21 cellular contexts compared by ENCODE assay signal in the genomic region with DNA sequence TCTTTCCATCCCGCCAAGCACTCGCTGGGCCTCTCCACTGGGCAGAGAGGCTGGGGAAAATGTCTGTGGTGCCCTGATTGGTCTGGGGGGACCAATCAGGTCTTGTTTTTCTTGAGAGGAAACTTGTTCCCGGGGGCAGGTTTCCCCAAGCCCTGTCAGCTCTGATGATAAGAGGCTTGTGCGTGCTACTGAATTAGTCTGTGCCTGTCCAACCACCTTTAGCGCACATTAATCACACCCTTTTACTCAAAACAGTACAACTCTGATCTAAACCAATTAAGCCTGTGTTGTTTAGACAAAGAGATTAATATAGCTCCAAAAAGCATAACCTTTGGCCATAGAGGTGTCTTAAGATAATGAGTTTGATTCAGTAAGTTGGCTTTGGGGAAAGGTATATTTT.
A peak's percentile ranks its signal among the peaks of the same experiment; 100 is the strongest.
DNase-seq lines count a peak whose midpoint lies in the region; ATAC-seq and TF ChIP-seq lines count a peak whose summit lies in the region.
"Had no signal": no experiment of that assay in that cellular context is flagged by ENCODE, and none has a peak within 500 bp of the region (broad histone marks: within the 10 kb centered on the region; RNA-seq: fewer than 3 reads in every experiment).

No MANE protein-coding gene starts in this region.

- peaks cover 62% of the 10 kb centered on the region for H3K4me1 Mint-ChIP-seq in activated T-cell treated with anti-CD3 and anti-CD28 coated beads, Interleukin-2, amount 50 U/mL, for 72 hours (ENCODE audit: low read depth)
- H3K4me1 Mint-ChIP-seq in effector memory CD8-positive, alpha-beta T cell (ENCODE audit: low read depth in 2 of 2), result peaks cover 58 to 73% of the 10 kb centered on the region in 2 donors
- H3K4me1 Mint-ChIP-seq: IgD-negative memory B cell had no signal

- H3K27ac Mint-ChIP-seq in activated T-cell treated with anti-CD3 and anti-CD28 coated beads, Interleukin-2, amount 50 U/mL, for 72 hours, result peak overlapping the region; percentile 47
- peak overlapping the region; percentile 88 to 94 for H3K27ac Mint-ChIP-seq in effector memory CD8-positive, alpha-beta T cell
- H3K27ac Mint-ChIP-seq: IgD-negative memory B cell had no signal

- DNase-seq in activated T-cell treated with anti-CD3 and anti-CD28 coated beads, Interleukin-2, amount 50 U/mL, for 72 hours, result no peak
- no peak for DNase-seq in activated T-cell treated with anti-CD3 and anti-CD28 coated beads, Interleukin-2, amount 50 U/mL, for 1 hour
- DNase-seq in NCI-H82 (lab: John Stamatoyannopoulos, UW) (peak; percentile 72), hypothalamus (lab: John Stamatoyannopoulos, UW) (no peak), OCI-M2 (lab: John Stamatoyannopoulos, UW; ENCODE audit: unreplicated experiment) (no peak), NCI-H146 treated with DMSO at 0.1 percent for 48 hours (lab: John Stamatoyannopoulos, UW; ENCODE audit: unreplicated experiment) (no peak)
- DNase-seq in effector memory CD8-positive, alpha-beta T cell, result no peak
- DNase-seq: Caco-2; HCEC 1CT; Kasumi-1; MM.1S; NCI-H1092 treated with DMSO at 0.1 percent for 48 hours; NCI-H187; NCI-H226; NCI-H524 treated with DMSO at 0.1 percent for 48 hours; NK-92 treated with Interleukin-12 subunit alpha and Interleukin-12 subunit beta, amount 100 ng/mL, for 24 hours; RPMI8226; SIG-M5 had no signal

- no peak for TF ChIP-seq CTCF in neural cell (IDR thresholded peaks at IDR 0.05; ENCODE audit: poor library complexity, severe bottlenecking)

- H3K27me3 ChIP-seq in neural cell (ENCODE audit: insufficient read depth, low read depth, low read length), result no peaks in the 10 kb centered on the region

- H3K9me2 ChIP-seq in neural cell (ENCODE audit: insufficient read depth, low read length), result no peaks in the 10 kb centered on the region

- no peak overlapping the region for H3K4me2 ChIP-seq in neural cell (ENCODE audit: low read length)

- peaks cover 4 to 5% of the 10 kb centered on the region in 2 donors for H3K36me3 Mint-ChIP-seq in activated T-cell treated with anti-CD3 and anti-CD28 coated beads, Interleukin-2, amount 50 U/mL, for 72 hours (ENCODE audit: insufficient read depth in 2 of 2)
- peaks cover 6% of the 10 kb centered on the region for H3K36me3 Mint-ChIP-seq in effector memory CD8-positive, alpha-beta T cell (ENCODE audit: insufficient read depth)
- H3K36me3 Mint-ChIP-seq: IgD-negative memory B cell had no signal

- peak overlapping the region in 1 of 2 donors; percentile 18 for H3K4me3 Mint-ChIP-seq in activated T-cell treated with anti-CD3 and anti-CD28 coated beads, Interleukin-2, amount 50 U/mL, for 72 hours
- H3K4me3 Mint-ChIP-seq in effector memory CD8-positive, alpha-beta T cell, result peak overlapping the region; percentile 60 to 63
- H3K4me3 Mint-ChIP-seq: IgD-negative memory B cell had no signal

- no peaks in the 10 kb centered on the region for H3K36me3 ChIP-seq in neural cell (ENCODE audit: insufficient read depth, low read length)

- H3K27me3 Mint-ChIP-seq in activated T-cell treated with anti-CD3 and anti-CD28 coated beads, Interleukin-2, amount 50 U/mL, for 72 hours (ENCODE audit: low read depth), result no peaks in the 10 kb centered on the region
- H3K27me3 Mint-ChIP-seq in effector memory CD8-positive, alpha-beta T cell, result no peaks in the 10 kb centered on the region
- H3K27me3 Mint-ChIP-seq: IgD-negative memory B cell had no signal

- H3K9me3 ChIP-seq in neural cell (ENCODE audit: low read length), result no peaks in the 10 kb centered on the region
- H3K9me3 ChIP-seq: Caco-2 had no signal

- H3K9me3 Mint-ChIP-seq in activated T-cell treated with anti-CD3 and anti-CD28 coated beads, Interleukin-2, amount 50 U/mL, for 72 hours, result peaks cover 4 to 5% of the 10 kb centered on the region in 2 donors
- H3K9me3 Mint-ChIP-seq in effector memory CD8-positive, alpha-beta T cell, result no peaks in the 10 kb centered on the region

- no peak overlapping the region for H2AFZ ChIP-seq in neural cell (ENCODE audit: low read depth, low read length)

- H3F3A ChIP-seq in neural cell (ENCODE audit: insufficient read depth, low read length, poor library complexity, severe bottlenecking), result peaks cover 4% of the 10 kb centered on the region

- H3K9ac ChIP-seq in neural cell (ENCODE audit: low read length), result no peak overlapping the region

- no peak for TF ChIP-seq EP300 in neural cell (conservative IDR thresholded peaks at IDR 0.05; ENCODE audit: poor library complexity, severe bottlenecking)

- no peak for ATAC-seq in activated T-cell treated with anti-CD3 and anti-CD28 coated beads, Interleukin-2, amount 50 U/mL, for 72 hours (replicated peaks in 1 of 2)
- ATAC-seq in effector memory CD8-positive, alpha-beta T cell (replicated peaks), result no peak

- H3K4me3 ChIP-seq in neural cell (ENCODE audit: low read length), result no peak overlapping the region

- no peaks in the 10 kb centered on the region for H3K79me2 ChIP-seq in neural cell (replicated peaks; ENCODE audit: insufficient read depth, low read length)

- no peaks in the 10 kb centered on the region for H4K20me1 ChIP-seq in neural cell (ENCODE audit: insufficient read depth)

- peak overlapping the region; percentile 1 for H3K27ac ChIP-seq in neural cell (ENCODE audit: low read length)
- H3K27ac ChIP-seq: C4-2B had no signal

- no peak for TF ChIP-seq RAD21 in neural cell (conservative IDR thresholded peaks at IDR 0.05)

TF ChIP-seq in neural cell, 6 proteins besides CTCF, POLR2A, EP300 and RAD21:
- TF ChIP-seq SMC3 (conservative IDR thresholded peaks at IDR 0.05; ENCODE audit: poor library complexity) (no peak), TAF1 (IDR thresholded peaks at IDR 0.05; ENCODE audit: low read depth) (no peak)
- TF ChIP-seq, protein P1, sequence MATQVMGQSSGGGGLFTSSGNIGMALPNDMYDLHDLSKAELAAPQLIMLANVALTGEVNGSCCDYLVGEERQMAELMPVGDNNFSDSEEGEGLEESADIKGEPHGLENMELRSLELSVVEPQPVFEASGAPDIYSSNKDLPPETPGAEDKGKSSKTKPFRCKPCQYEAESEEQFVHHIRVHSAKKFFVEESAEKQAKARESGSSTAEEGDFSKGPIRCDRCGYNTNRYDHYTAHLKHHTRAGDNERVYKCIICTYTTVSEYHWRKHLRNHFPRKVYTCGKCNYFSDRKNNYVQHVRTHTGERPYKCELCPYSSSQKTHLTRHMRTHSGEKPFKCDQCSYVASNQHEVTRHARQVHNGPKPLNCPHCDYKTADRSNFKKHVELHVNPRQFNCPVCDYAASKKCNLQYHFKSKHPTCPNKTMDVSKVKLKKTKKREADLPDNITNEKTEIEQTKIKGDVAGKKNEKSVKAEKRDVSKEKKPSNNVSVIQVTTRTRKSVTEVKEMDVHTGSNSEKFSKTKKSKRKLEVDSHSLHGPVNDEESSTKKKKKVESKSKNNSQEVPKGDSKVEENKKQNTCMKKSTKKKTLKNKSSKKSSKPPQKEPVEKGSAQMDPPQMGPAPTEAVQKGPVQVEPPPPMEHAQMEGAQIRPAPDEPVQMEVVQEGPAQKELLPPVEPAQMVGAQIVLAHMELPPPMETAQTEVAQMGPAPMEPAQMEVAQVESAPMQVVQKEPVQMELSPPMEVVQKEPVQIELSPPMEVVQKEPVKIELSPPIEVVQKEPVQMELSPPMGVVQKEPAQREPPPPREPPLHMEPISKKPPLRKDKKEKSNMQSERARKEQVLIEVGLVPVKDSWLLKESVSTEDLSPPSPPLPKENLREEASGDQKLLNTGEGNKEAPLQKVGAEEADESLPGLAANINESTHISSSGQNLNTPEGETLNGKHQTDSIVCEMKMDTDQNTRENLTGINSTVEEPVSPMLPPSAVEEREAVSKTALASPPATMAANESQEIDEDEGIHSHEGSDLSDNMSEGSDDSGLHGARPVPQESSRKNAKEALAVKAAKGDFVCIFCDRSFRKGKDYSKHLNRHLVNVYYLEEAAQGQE (IDR thresholded peaks at IDR 0.05; ENCODE audit: borderline replicate concordance), result no peak
TF ChIP-seq in neural cell: peak in this region for 0.
